In genomic region chr4:36242629-36243354, GRCh38 we compare ENCODE assay signal across 1 cellular context.
TF ChIP-seq lines count a peak whose summit lies in the region.

No MANE protein-coding gene starts in this region.

TF ChIP-seq in HEK293, 187 proteins besides CTCF, POLR2A, EP300 and RAD21 (continued from another document):
- TF ChIP-seq MEIS1 (CRISPR knock-in tag; IDR thresholded peaks at IDR 0.05; ENCODE audit: borderline replicate concordance) = no peak
- peak; percentile 47; the same call in 1 of the 2 replicates for TF ChIP-seq HOXD13 (CRISPR knock-in tag; IDR thresholded peaks at IDR 0.05; ENCODE audit: borderline replicate concordance)
- TF ChIP-seq ZNF18 (tag by site-specific recombination; IDR thresholded peaks at IDR 0.05) = 0 out of 2 replicates have a peak, but pooled peaks have one; percentile 25
- no peak for TF ChIP-seq ZNF529 (tag by site-specific recombination; IDR thresholded peaks at IDR 0.05; ENCODE audit: insufficient replicate concordance)
- no peak for TF ChIP-seq ZNF48 (tag by site-specific recombination; IDR thresholded peaks at IDR 0.05)
- TF ChIP-seq YY2 (tag by site-specific recombination; IDR thresholded peaks at IDR 0.05) = no peak
- TF ChIP-seq BCL11A (tag by site-specific recombination; IDR thresholded peaks at IDR 0.05; ENCODE audit: low read depth) = no peak
- no peak for TF ChIP-seq KLF17 (tag by site-specific recombination; IDR thresholded peaks at IDR 0.05)
- TF ChIP-seq ZNF223 (tag by site-specific recombination; IDR thresholded peaks at IDR 0.05) = no peak
- no peak for TF ChIP-seq ZNF692 (tag by site-specific recombination; IDR thresholded peaks at IDR 0.05)
- peak; percentile 58; the same call in 1 of the 2 replicates for TF ChIP-seq ZSCAN30 (tag by site-specific recombination; IDR thresholded peaks at IDR 0.05)
- TF ChIP-seq ZNF701 (tag by site-specific recombination; IDR thresholded peaks at IDR 0.05) = no peak
- no peak for TF ChIP-seq ZNF488 (tag by site-specific recombination; IDR thresholded peaks at IDR 0.05)
- TF ChIP-seq ZBTB44 (tag by site-specific recombination; IDR thresholded peaks at IDR 0.05) = no peak
- no peak for TF ChIP-seq ZNF600 (tag by site-specific recombination; IDR thresholded peaks at IDR 0.05)
- no peak for TF ChIP-seq ZNF670 (tag by site-specific recombination; IDR thresholded peaks at IDR 0.05; ENCODE audit: low read depth)
- no peak for TF ChIP-seq ZNF624 (tag by site-specific recombination; IDR thresholded peaks at IDR 0.05)
- no peak for TF ChIP-seq PBX3 (CRISPR knock-in tag; IDR thresholded peaks at IDR 0.05)
- no peak for TF ChIP-seq ZNF148 (tag by site-specific recombination; IDR thresholded peaks at IDR 0.05; ENCODE audit: borderline replicate concordance)
- TF ChIP-seq ZNF623 (tag by site-specific recombination; IDR thresholded peaks at IDR 0.05) = no peak
- TF ChIP-seq BCL6B (tag by site-specific recombination; IDR thresholded peaks at IDR 0.05) = peak; percentile 89
- TF ChIP-seq ZNF169 (tag by site-specific recombination; IDR thresholded peaks at IDR 0.05) = no peak
- TF ChIP-seq ZNF26 (tag by site-specific recombination; IDR thresholded peaks at IDR 0.05) = no peak
